15 cellular contexts compared by ENCODE assay signal in the genomic region with DNA sequence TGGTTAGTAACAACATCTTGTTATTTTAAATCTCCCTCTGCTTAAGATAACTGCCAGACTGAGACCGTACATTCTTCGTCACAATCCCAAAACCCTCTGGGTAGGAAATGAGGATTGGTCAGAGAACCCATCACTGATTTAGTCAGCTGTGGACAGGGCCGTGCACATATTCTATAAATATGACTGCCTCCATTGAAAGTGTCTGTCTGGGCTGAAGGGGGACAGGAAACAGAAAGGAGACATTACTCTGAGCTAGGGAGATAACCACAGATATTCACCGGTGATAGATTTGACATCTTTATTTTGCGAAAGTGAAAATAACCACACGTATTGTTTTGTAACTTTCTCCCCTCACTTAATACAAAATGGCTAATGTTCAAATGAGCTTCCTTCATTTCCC. TPM values are rescaled to one million over a fixed set of nuclear protein-coding genes. Genes with fewer than 3 reads are reported as not detected.
DNase-seq lines count a peak whose midpoint lies in the region; ATAC-seq lines count a peak whose summit lies in the region.
"Had no signal": no experiment of that assay in that cellular context is flagged by ENCODE, and none has a peak within 500 bp of the region (broad histone marks: within the 10 kb centered on the region; RNA-seq: fewer than 3 reads in every experiment).

No MANE protein-coding gene starts in this region.

- no peak overlapping the region for H3K4me3 Mint-ChIP-seq in activated CD4-positive, alpha-beta memory T cell treated with anti-CD3 and anti-CD28 coated beads, Interleukin-2, amount 10 ng/mL, durations not matched to agents 7 days and 5 days
- H3K4me3 Mint-ChIP-seq: activated CD4-positive, alpha-beta memory T cell treated with anti-CD3 and anti-CD28 coated beads for 36 hours; T-helper 1 cell treated with Interleukin-12 subunit alpha and Interleukin-12 subunit beta and Interleukin-4 antibody, amounts not matched to agents 30 μg/mL and 1 μg/mL, for 36 hours had no signal

- POLR2A ChIA-PET in activated CD4-positive, alpha-beta memory T cell treated with anti-CD3 and anti-CD28 coated beads, Interleukin-2, amount 10 ng/mL, durations not matched to agents 7 days and 5 days (lab: Charles Lee): no interaction called here

- CTCF ChIA-PET in activated CD4-positive, alpha-beta memory T cell treated with anti-CD3 and anti-CD28 coated beads, Interleukin-2, amount 10 ng/mL, durations not matched to agents 7 days and 5 days (lab: Charles Lee): no interaction called here

- no peaks in the 10 kb centered on the region for H3K36me3 ChIP-seq in ACC112 (ENCODE audit: insufficient read depth, low read length)
- H3K36me3 ChIP-seq: right lobe of liver, uterus had no signal

- ATAC-seq in GM19395 (IDR thresholded peaks at IDR 0.05; ENCODE audit: unreplicated experiment): peak; percentile 86
- peak; percentile 74 for ATAC-seq in HG02884 (IDR thresholded peaks at IDR 0.05; ENCODE audit: unreplicated experiment)
- ATAC-seq: mucosa of descending colon, right lobe of liver had no signal

- H3K36me3 Mint-ChIP-seq in activated CD4-positive, alpha-beta memory T cell treated with anti-CD3 and anti-CD28 coated beads, Interleukin-2, amount 10 ng/mL, durations not matched to agents 7 days and 5 days (ENCODE audit: low read depth): no peaks in the 10 kb centered on the region
- H3K36me3 Mint-ChIP-seq: activated CD4-positive, alpha-beta memory T cell treated with anti-CD3 and anti-CD28 coated beads for 36 hours had no signal

- no peaks in the 10 kb centered on the region for H3K4me1 Mint-ChIP-seq in activated CD4-positive, alpha-beta memory T cell treated with anti-CD3 and anti-CD28 coated beads, Interleukin-2, amount 10 ng/mL, durations not matched to agents 7 days and 5 days

- H3K27me3 Mint-ChIP-seq in activated CD4-positive, alpha-beta memory T cell treated with anti-CD3 and anti-CD28 coated beads, Interleukin-2, amount 10 ng/mL, durations not matched to agents 7 days and 5 days: no peaks in the 10 kb centered on the region

- H3K9me3 Mint-ChIP-seq in activated CD4-positive, alpha-beta memory T cell treated with anti-CD3 and anti-CD28 coated beads, Interleukin-2, amount 10 ng/mL, durations not matched to agents 7 days and 5 days: no peaks in the 10 kb centered on the region
- H3K9me3 Mint-ChIP-seq: activated CD4-positive, alpha-beta memory T cell treated with anti-CD3 and anti-CD28 coated beads for 36 hours; T-helper 1 cell treated with Interleukin-12 subunit alpha and Interleukin-12 subunit beta and Interleukin-4 antibody, amounts not matched to agents 30 μg/mL and 1 μg/mL, for 36 hours had no signal

- peak overlapping the region; percentile 46; the same call in 1 of the 2 replicates for H3K4me3 ChIP-seq in ACC112 (ENCODE audit: low read depth, low read length)
- H3K4me3 ChIP-seq: mucosa of descending colon, right lobe of liver, uterus had no signal

- no peak overlapping the region for H3K27ac Mint-ChIP-seq in activated CD4-positive, alpha-beta memory T cell treated with anti-CD3 and anti-CD28 coated beads, Interleukin-2, amount 10 ng/mL, durations not matched to agents 7 days and 5 days
- H3K27ac Mint-ChIP-seq: activated CD4-positive, alpha-beta memory T cell treated with anti-CD3 and anti-CD28 coated beads for 36 hours; T-helper 1 cell treated with Interleukin-12 subunit alpha and Interleukin-12 subunit beta and Interleukin-4 antibody, amounts not matched to agents 30 μg/mL and 1 μg/mL, for 36 hours had no signal

- no peaks in the 10 kb centered on the region for H3K27me3 ChIP-seq in ACC112 (ENCODE audit: insufficient read depth, low read length)
- H3K27me3 ChIP-seq: right lobe of liver, uterus had no signal

- no peak overlapping the region for H3K27ac ChIP-seq in ACC112 (ENCODE audit: low read depth, low read length)
- H3K27ac ChIP-seq: right lobe of liver, uterus had no signal

- H2AFZ ChIP-seq in ACC112 (ENCODE audit: low read length, unreplicated experiment): peak overlapping the region; percentile 29

- H3K4me1 ChIP-seq in ACC112 (ENCODE audit: control insufficient read depth, insufficient read depth, low read length, unreplicated experiment): no peaks in the 10 kb centered on the region
- H3K4me1 ChIP-seq: right lobe of liver, uterus had no signal

- DNase-seq in SK-N-DZ (ENCODE audit: low spot score) (peak; percentile 6), ureter (ENCODE audit: low spot score) (no peak), KG1 (lab: John Stamatoyannopoulos, UW) (no peak), HK-2 (ENCODE audit: unreplicated experiment) (no peak)
- DNase-seq in activated CD4-positive, alpha-beta memory T cell treated with anti-CD3 and anti-CD28 coated beads, Interleukin-2, amount 10 ng/mL, durations not matched to agents 7 days and 5 days: no peak
- DNase-seq: activated CD4-positive, alpha-beta memory T cell treated with anti-CD3 and anti-CD28 coated beads for 36 hours; aorta; hypothalamus; mucosa of descending colon; right lobe of liver; uterus had no signal

- H3K79me2 ChIP-seq in ACC112 (ENCODE audit: control insufficient read depth, insufficient read depth, low read length, unreplicated experiment): no peaks in the 10 kb centered on the region

RNA-seq across cellular contexts. Expression of gene ST6GALNAC5, which starts 36.9 kb away (rescaled TPM):
- 30.3 and 31.0 TPM in 2 replicates for polyA plus RNA-seq in SK-N-DZ (2014; cell fraction: cytosol; rRNA removed)
- polyA plus RNA-seq in SK-N-DZ (2014; cell fraction: nucleus; rRNA removed): 15.5 and 19.3 TPM in 2 replicates
- 1.1 TPM for total RNA-seq in ureter
- total RNA-seq in activated CD4-positive, alpha-beta memory T cell treated with anti-CD3 and anti-CD28 coated beads, Interleukin-2, amount 10 ng/mL, durations not matched to agents 7 days and 5 days: not detected
- total RNA-seq: activated CD4-positive, alpha-beta memory T cell treated with anti-CD3 and anti-CD28 coated beads for 36 hours; right lobe of liver had no signal
